In genomic region chr9:94935396-94935795, GRCh38 we compare ENCODE assay signal across 37 cellular contexts.
"Had no signal": no experiment of that assay in that cellular context is flagged by ENCODE, and none has a peak within 500 bp of the region (broad histone marks: within the 10 kb centered on the region; RNA-seq: fewer than 3 reads in every experiment).

No MANE protein-coding gene starts in this region.

- H3K4me1 Mint-ChIP-seq: activated B cell treated with CpG ODN at 0.5 μM for 24 hours; activated CD8-positive, alpha-beta memory T cell treated with anti-CD3 and anti-CD28 coated beads, Interleukin-2, amount 10 ng/mL, durations not matched to agents 7 days and 5 days; activated naive CD8-positive, alpha-beta T cell treated with anti-CD3 and anti-CD28 coated beads, Interleukin-2, amount 10 ng/mL, durations not matched to agents 7 days and 5 days had no signal

- H3K36me3 ChIP-seq: Peyer's patch had no signal

- H3K4me3 ChIP-seq: Peyer's patch had no signal

- H3K27me3 ChIP-seq: Peyer's patch had no signal

- H3K36me3 Mint-ChIP-seq: activated CD8-positive, alpha-beta memory T cell treated with anti-CD3 and anti-CD28 coated beads, Interleukin-2, amount 10 ng/mL, durations not matched to agents 7 days and 5 days; activated naive CD8-positive, alpha-beta T cell treated with anti-CD3 and anti-CD28 coated beads, Interleukin-2, amount 10 ng/mL, durations not matched to agents 7 days and 5 days had no signal

- DNase-seq: activated B cell treated with CpG ODN at 0.5 μM for 24 hours; activated CD4-positive, alpha-beta memory T cell treated with anti-CD3 and anti-CD28 coated beads, Interleukin-2, amount 10 ng/mL, durations not matched to agents 7 days and 5 days; activated CD4-positive, alpha-beta T cell treated with anti-CD3 and anti-CD28 coated beads for 1 hour; activated CD4-positive, alpha-beta T cell treated with anti-CD3 and anti-CD28 coated beads for 48 hours; activated CD8-positive, alpha-beta memory T cell treated with anti-CD3 and anti-CD28 coated beads for 24 hours; activated CD8-positive, alpha-beta memory T cell treated with anti-CD3 and anti-CD28 coated beads, Interleukin-2, amount 10 ng/mL, durations not matched to agents 7 days and 5 days; activated CD8-positive, alpha-beta memory T cell treated with anti-CD3 and anti-CD28 coated beads, Interleukin-2, amount 50 U/mL, for 48 hours; activated gamma-delta T cell; activated naive CD4-positive, alpha-beta T cell treated with Interleukin-2 at 50 U/mL for 16 hours; activated naive CD8-positive, alpha-beta T cell treated with anti-CD3 and anti-CD28 coated beads, Interleukin-2, amount 10 ng/mL, durations not matched to agents 7 days and 5 days; activated T-cell treated with anti-CD3 and anti-CD28 coated beads, Interleukin-2, amount 50 U/mL, for 48 hours; amygdala; caudate nucleus; Karpas-422; NCI-H1092; NCI-H1417; NCI-H146; NCI-H187; NCI-H2029 treated with DMSO at 0.1 percent for 48 hours; NCI-H2107; NCI-H2171; NCI-H510A; NCI-H526; NCI-H748 treated with DMSO at 0.1 percent for 48 hours; NK-92 treated with Interleukin-12 subunit alpha and Interleukin-12 subunit beta, amount 100 ng/mL, for 24 hours; PC-3; Peyer's patch; RPMI8226; SIG-M5; SW 1271; T-helper 1 cell; T-helper 2 cell; T-helper 9 cell had no signal

- H3K27me3 Mint-ChIP-seq: activated B cell treated with CpG ODN at 0.5 μM for 24 hours; activated CD4-positive, alpha-beta memory T cell treated with anti-CD3 and anti-CD28 coated beads, Interleukin-2, amount 10 ng/mL, durations not matched to agents 7 days and 5 days; activated CD8-positive, alpha-beta memory T cell treated with anti-CD3 and anti-CD28 coated beads, Interleukin-2, amount 10 ng/mL, durations not matched to agents 7 days and 5 days; activated naive CD4-positive, alpha-beta T cell treated with anti-CD3 and anti-CD28 coated beads, Interleukin-2, amount 50 U/mL, for 24 hours; activated T-helper 17 cell treated with anti-CD3 and anti-CD28 coated beads, Interleukin-2, amount 50 U/mL, for 72 hours; brain had no signal

- H3K9me3 ChIP-seq: Peyer's patch had no signal

- H3K27ac Mint-ChIP-seq: activated B cell treated with CpG ODN at 0.5 μM for 24 hours; activated CD4-positive, alpha-beta memory T cell treated with anti-CD3 and anti-CD28 coated beads, Interleukin-2, amount 10 ng/mL, durations not matched to agents 7 days and 5 days; activated CD8-positive, alpha-beta memory T cell treated with anti-CD3 and anti-CD28 coated beads, Interleukin-2, amount 10 ng/mL, durations not matched to agents 7 days and 5 days; activated naive CD4-positive, alpha-beta T cell treated with anti-CD3 and anti-CD28 coated beads, Interleukin-2, amount 50 U/mL, for 24 hours; activated naive CD8-positive, alpha-beta T cell treated with anti-CD3 and anti-CD28 coated beads, Interleukin-2, amount 10 ng/mL, durations not matched to agents 7 days and 5 days; activated T-helper 17 cell treated with anti-CD3 and anti-CD28 coated beads, Interleukin-2, amount 50 U/mL, for 72 hours had no signal

- H3K27ac ChIP-seq: Peyer's patch, VCaP had no signal

- H3K4me3 Mint-ChIP-seq: activated B cell treated with CpG ODN at 0.5 μM for 24 hours; activated CD4-positive, alpha-beta memory T cell treated with anti-CD3 and anti-CD28 coated beads, Interleukin-2, amount 10 ng/mL, durations not matched to agents 7 days and 5 days; activated CD8-positive, alpha-beta memory T cell treated with anti-CD3 and anti-CD28 coated beads, Interleukin-2, amount 10 ng/mL, durations not matched to agents 7 days and 5 days; activated naive CD4-positive, alpha-beta T cell treated with anti-CD3 and anti-CD28 coated beads, Interleukin-2, amount 50 U/mL, for 24 hours; activated naive CD8-positive, alpha-beta T cell treated with anti-CD3 and anti-CD28 coated beads, Interleukin-2, amount 10 ng/mL, durations not matched to agents 7 days and 5 days; activated T-helper 17 cell treated with anti-CD3 and anti-CD28 coated beads, Interleukin-2, amount 50 U/mL, for 72 hours; brain had no signal

- H3K9me3 Mint-ChIP-seq: activated B cell treated with CpG ODN at 0.5 μM for 24 hours; activated CD4-positive, alpha-beta memory T cell treated with anti-CD3 and anti-CD28 coated beads, Interleukin-2, amount 10 ng/mL, durations not matched to agents 7 days and 5 days; activated naive CD4-positive, alpha-beta T cell treated with anti-CD3 and anti-CD28 coated beads, Interleukin-2, amount 50 U/mL, for 24 hours; activated naive CD8-positive, alpha-beta T cell treated with anti-CD3 and anti-CD28 coated beads, Interleukin-2, amount 10 ng/mL, durations not matched to agents 7 days and 5 days had no signal
